ENCODE assay signal across 14 cellular contexts in the genomic region with DNA sequence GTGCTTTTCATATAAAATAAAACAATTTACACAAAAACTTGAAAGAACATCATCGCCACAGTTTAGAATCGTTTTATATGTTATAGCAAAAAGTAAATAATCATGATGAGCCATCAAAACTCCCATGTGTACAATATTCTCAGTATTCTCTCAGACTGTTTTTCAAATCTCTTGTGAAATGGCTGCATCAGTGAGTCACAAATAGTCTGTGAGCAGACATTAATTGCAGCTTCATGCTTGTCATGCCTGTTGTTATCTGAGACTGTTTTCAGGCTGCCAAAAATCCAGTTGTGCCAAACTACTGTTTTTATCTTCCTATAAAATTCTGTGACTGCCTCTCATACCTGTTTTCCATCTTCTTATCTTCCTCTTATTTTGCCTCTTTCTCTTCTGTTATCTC.
A peak's percentile ranks its signal among the peaks of the same experiment; 100 is the strongest.
DNase-seq lines count a peak whose midpoint lies in the region; ATAC-seq and TF ChIP-seq lines count a peak whose summit lies in the region.
"Had no signal": no experiment of that assay in that cellular context is flagged by ENCODE, and none has a peak within 500 bp of the region (broad histone marks: within the 10 kb centered on the region; RNA-seq: fewer than 3 reads in every experiment).

No MANE protein-coding gene starts in this region.

- TF ChIP-seq CTCF in AG04449 (IDR thresholded peaks at IDR 0.05; ENCODE audit: insufficient read depth, low read length, missing control alignments) (no peak), HEK293 (tag by site-specific recombination; IDR thresholded peaks at IDR 0.05) (no peak)

- H3K27ac ChIP-seq in HEK293 (ENCODE audit: extremely low read depth, low read depth, low read length), result no peak overlapping the region

- ATAC-seq in GM19023 (IDR thresholded peaks at IDR 0.05; ENCODE audit: unreplicated experiment), result no peak
- ATAC-seq in GM21390 (IDR thresholded peaks at IDR 0.05; ENCODE audit: unreplicated experiment), result no peak
- ATAC-seq in GM19467 (IDR thresholded peaks at IDR 0.05; ENCODE audit: unreplicated experiment), result no peak
- ATAC-seq: activated naive CD8-positive, alpha-beta T cell treated with anti-CD3 and anti-CD28 coated beads, Interleukin-2, amount 50 U/mL, for 24 hours; stimulated activated memory B cell treated with anti-CD40 and anti-IgM and Interleukin-4, amounts not matched to agents 10 μg/mL and 1 μg/mL and 100 μg/mL, for 72 hours had no signal

- CTCF ChIA-PET in AG04449 (lab: Yijun Ruan, JAX) (interaction anchor here (0.9 to 2.1 kb wide), 2 partner anchors 30 to 77 kb away, joined by 3 to 7 read pairs; no protein-coding TSS in a partner anchor), HEK293 (lab: Yijun Ruan, JAX) (interaction anchor here (0.6 kb wide), 1 partner anchor 50 kb away, joined by 3 read pairs; no protein-coding TSS in a partner anchor)

- no peaks in the 10 kb centered on the region for H3K36me3 ChIP-seq in HEK293 (ENCODE audit: control insufficient read depth in 2 of 2, insufficient read depth in 1 of 2, low read length in 2 of 2)

- no peaks in the 10 kb centered on the region; the same call in 1 of the 2 replicates for H3K9me3 ChIP-seq in HEK293 (ENCODE audit: control insufficient read depth, insufficient read depth, low read depth, low read length)

- POLR2A ChIA-PET in AG04449 (lab: Yijun Ruan, JAX), result no interaction called here
- POLR2A ChIA-PET in HEK293 (lab: Yijun Ruan, JAX), result no interaction called here

- H3K4me3 ChIP-seq in AG04449 (ENCODE audit: low read depth, low read length) (no peak overlapping the region), HEK293 (ENCODE audit: low read depth, low read length) (no peak overlapping the region)

- no peaks in the 10 kb centered on the region for H3K4me1 ChIP-seq in HEK293 (ENCODE audit: control insufficient read depth, insufficient read depth, low read length)

- DNase-seq in AG04449 (ENCODE audit: low read depth, low spot score) (peak; percentile 59), amniotic epithelial cell (ENCODE audit: low read depth) (peak; percentile 75), inferior parietal cortex (ENCODE audit: extremely low spot score) (peak; percentile 6)
- DNase-seq in stimulated activated CD4-positive, alpha-beta T cell treated with anti-CD3 and anti-CD28 coated beads, Interleukin-4, amount 100 ng/mL, for 1 hour, result no peak
- DNase-seq: activated naive CD8-positive, alpha-beta T cell treated with anti-CD3 and anti-CD28 coated beads, Interleukin-2, amount 50 U/mL, for 24 hours; hippocampal formation; NCI-H2171; OCI-M1; stimulated activated CD4-positive, alpha-beta T cell treated with anti-CD3 and anti-CD28 coated beads, Interleukin-1b, Interleukin-23, amount 100 ng/mL, for 48 hours had no signal

TF ChIP-seq in HEK293, 187 proteins besides CTCF, POLR2A, EP300 and RAD21:
- no peak for TF ChIP-seq ZSCAN30 (tag by site-specific recombination; IDR thresholded peaks at IDR 0.05)
- 0 out of 2 replicates have a peak, but pooled peaks have one; percentile 6 for TF ChIP-seq HIC1 (tag by site-specific recombination; IDR thresholded peaks at IDR 0.05)
TF ChIP-seq in HEK293: peak in this region for 1.
